Comparison of ENCODE assay signal across 8 cellular contexts in genomic region chr19:53424968-53425597, GRCh38. TPM values are rescaled to one million over a fixed set of nuclear protein-coding genes. Genes with fewer than 3 reads are reported as not detected.
DNase-seq lines count a peak whose midpoint lies in the region; ATAC-seq and FAIRE-seq lines count a peak whose summit lies in the region.

No MANE protein-coding gene starts in this region.

- intact Hi-C loops in Right ventricle myocardium superior (cut with DNase I) (loop anchor here (10.0 kb wide), 1 partner anchor 320 kb away; no protein-coding TSS in a partner anchor), posterior cingulate gyrus (cut with DNase I) (loop anchor here (2.0 to 5.0 kb wide), 2 partner anchors 30 to 87 kb away; partner anchors contain the start of gene ZNF765)

- no peak for FAIRE-seq in urothelium cell line (lab: Jason Lieb, UNC)

- ATAC-seq in Right ventricle myocardium superior (ENCODE audit: poor library complexity) (peak; percentile 97), GM19351 (IDR thresholded peaks at IDR 0.05; ENCODE audit: unreplicated experiment) (no peak)

- DNase-seq in Ammon's horn (ENCODE audit: low spot score) (peak; percentile 91), HT1080 (ENCODE audit: low read depth) (peak; percentile 42), SK-N-DZ (ENCODE audit: low spot score) (peak; percentile 53), Right ventricle myocardium superior (peak; percentile 81), posterior cingulate gyrus (peak; percentile 45 to 95 (median 76)), urothelium cell line (ENCODE audit: low spot score) (peak; percentile 36)
- peak; percentile 64 for DNase-seq in activated naive CD4-positive, alpha-beta T cell treated with anti-CD3 and anti-CD28 coated beads, Interleukin-2, amount 50 U/mL, for 16 hours

RNA-seq across cellular contexts. Expression of gene ZNF761, which starts 6.7 kb away (rescaled TPM):
- total RNA-seq in HT1080 (2014; rRNA removed; shearing (Covaris generic)), result 3.9 and 4.9 TPM in 2 replicates
- polyA plus RNA-seq in HT1080 (2015; cell fraction: cytosol; rRNA removed), result 4.8 and 5.1 TPM in 2 replicates
- polyA plus RNA-seq in HT1080 (2015; cell fraction: nucleus; rRNA removed), result 11.7 and 11.8 TPM in 2 replicates
- polyA plus RNA-seq in SK-N-DZ (2014; cell fraction: cytosol; rRNA removed), result 4.3 and 4.4 TPM in 2 replicates
- 5.2 and 7.4 TPM in 2 replicates for polyA plus RNA-seq in SK-N-DZ (2014; cell fraction: nucleus; rRNA removed)
- 2.9 TPM for total RNA-seq in Right ventricle myocardium superior

RNA-seq across cellular contexts. Expression of gene ZNF765, which starts 30.1 kb away (rescaled TPM):
- 5.8 and 8.0 TPM in 2 replicates for total RNA-seq in HT1080 (2014; rRNA removed; shearing (Covaris generic))
- 3.2 and 3.3 TPM in 2 replicates for polyA plus RNA-seq in HT1080 (2015; cell fraction: cytosol; rRNA removed)
- 5.4 and 7.5 TPM in 2 replicates for polyA plus RNA-seq in HT1080 (2015; cell fraction: nucleus; rRNA removed)
- polyA plus RNA-seq in SK-N-DZ (2014; cell fraction: cytosol; rRNA removed), result 4.1 and 5.0 TPM in 2 replicates
- polyA plus RNA-seq in SK-N-DZ (2014; cell fraction: nucleus; rRNA removed), result 5.1 and 6.4 TPM in 2 replicates
- total RNA-seq in Right ventricle myocardium superior, result 3.4 TPM

RNA-seq across cellular contexts. Expression of gene ZNF813, which starts 42.5 kb away (rescaled TPM):
- 0.98 and 1.1 TPM in 2 replicates for total RNA-seq in HT1080 (2014; rRNA removed; shearing (Covaris generic))
- polyA plus RNA-seq in HT1080 (2015; cell fraction: cytosol; rRNA removed), result 0.48 and 0.63 TPM in 2 replicates
- polyA plus RNA-seq in HT1080 (2015; cell fraction: nucleus; rRNA removed), result 0.65 and 0.76 TPM in 2 replicates
- polyA plus RNA-seq in SK-N-DZ (2014; cell fraction: cytosol; rRNA removed), result 1.1 and 1.4 TPM in 2 replicates
- 0.40 and 1.5 TPM in 2 replicates for polyA plus RNA-seq in SK-N-DZ (2014; cell fraction: nucleus; rRNA removed)
- 0.75 TPM for total RNA-seq in Right ventricle myocardium superior

RNA-seq across cellular contexts. Expression of gene ZNF525, which starts 59.6 kb away (rescaled TPM):
- total RNA-seq in HT1080 (2014; rRNA removed; shearing (Covaris generic)), result 0.73 and 0.85 TPM in 2 replicates
- 0.32 and 0.34 TPM in 2 replicates for polyA plus RNA-seq in HT1080 (2015; cell fraction: cytosol; rRNA removed)
- polyA plus RNA-seq in HT1080 (2015; cell fraction: nucleus; rRNA removed), result 0.92 and 1.1 TPM in 2 replicates
- polyA plus RNA-seq in SK-N-DZ (2014; cell fraction: cytosol; rRNA removed), result 3.9 and 4.8 TPM in 2 replicates
- 4.6 and 8.4 TPM in 2 replicates for polyA plus RNA-seq in SK-N-DZ (2014; cell fraction: nucleus; rRNA removed)
- total RNA-seq in Right ventricle myocardium superior, result 4.7 TPM

Comparison
In these comparisons a context has a peak if more than half of its experiments do, and no peak if none do; other contexts are left out.
1. DNase-seq: peak in every context shown above with its lines; median percentile 91 in Ammon's horn; 81 in Right ventricle myocardium superior; 76 in posterior cingulate gyrus; 64 in activated naive CD4-positive, alpha-beta T cell treated with anti-CD3 and anti-CD28 coated beads, Interleukin-2, amount 50 U/mL, for 16 hours; 53 in SK-N-DZ; 42 in HT1080; 36 in urothelium cell line.